In genomic region chr1:102174259-102174863, GRCh38 we compare ENCODE assay signal across 7 cellular contexts.
DNase-seq lines count a peak whose midpoint lies in the region; ATAC-seq and TF ChIP-seq lines count a peak whose summit lies in the region.

No MANE protein-coding gene starts in this region.

- H3K27me3 ChIP-seq in tibial nerve: no peaks in the 10 kb centered on the region

- H3K27ac Mint-ChIP-seq in osteocyte (ENCODE audit: unreplicated experiment): no peak overlapping the region

- no peak overlapping the region for H3K4me3 ChIP-seq in tibial nerve
- H3K4me3 ChIP-seq in coronary artery: no peak overlapping the region

- no peaks in the 10 kb centered on the region for H3K27me3 Mint-ChIP-seq in osteocyte (ENCODE audit: unreplicated experiment)

- WGBS in tibial nerve, 2 donors: 27 to 34% methylated on average over 2 of the region's 2 CpGs

- DNase-seq in OCI-M1 (lab: John Stamatoyannopoulos, UW) (peak; percentile 39), osteocyte (ENCODE audit: extremely low spot score, unreplicated experiment) (no peak), tibial nerve (ENCODE audit: low spot score in 2 of 2) (no peak), coronary artery (ENCODE audit: low spot score) (no peak)
- no peak for DNase-seq in stimulated activated CD4-positive, alpha-beta T cell treated with anti-CD3 and anti-CD28 coated beads, Interleukin-2, amount 100 ng/mL, for 48 hours

- H3K9me3 ChIP-seq in tibial nerve: no peaks in the 10 kb centered on the region

- no peaks in the 10 kb centered on the region for H3K4me1 Mint-ChIP-seq in osteocyte (ENCODE audit: unreplicated experiment)

- TF ChIP-seq EP300 in tibial nerve (IDR thresholded peaks at IDR 0.05): no peak

- no peaks in the 10 kb centered on the region for H3K36me3 ChIP-seq in tibial nerve

- peak; percentile 87 for ATAC-seq in GM19025 (IDR thresholded peaks at IDR 0.05; ENCODE audit: low read depth, unreplicated experiment)
- ATAC-seq in HG02840 (IDR thresholded peaks at IDR 0.05; ENCODE audit: low FRiP score, unreplicated experiment): peak; percentile 79

- no peaks in the 10 kb centered on the region for H3K9me3 Mint-ChIP-seq in osteocyte (ENCODE audit: unreplicated experiment)

- H3K36me3 Mint-ChIP-seq in osteocyte (ENCODE audit: unreplicated experiment): no peaks in the 10 kb centered on the region

- H3K4me1 ChIP-seq in tibial nerve: no peaks in the 10 kb centered on the region

- TF ChIP-seq POLR2A in tibial nerve (IDR thresholded peaks at IDR 0.05): no peak

- no peak overlapping the region for H3K4me3 Mint-ChIP-seq in osteocyte (ENCODE audit: unreplicated experiment)

- H3K27ac ChIP-seq in tibial nerve (no peak overlapping the region), coronary artery (no peak overlapping the region)

- TF ChIP-seq CTCF in osteocyte (IDR thresholded peaks at IDR 0.05): peak; percentile 26
- TF ChIP-seq CTCF in tibial nerve (IDR thresholded peaks at IDR 0.05): no peak
- TF ChIP-seq CTCF in coronary artery (IDR thresholded peaks at IDR 0.05): no peak
